ENCODE assay signal across 8 cellular contexts in the genomic region with DNA sequence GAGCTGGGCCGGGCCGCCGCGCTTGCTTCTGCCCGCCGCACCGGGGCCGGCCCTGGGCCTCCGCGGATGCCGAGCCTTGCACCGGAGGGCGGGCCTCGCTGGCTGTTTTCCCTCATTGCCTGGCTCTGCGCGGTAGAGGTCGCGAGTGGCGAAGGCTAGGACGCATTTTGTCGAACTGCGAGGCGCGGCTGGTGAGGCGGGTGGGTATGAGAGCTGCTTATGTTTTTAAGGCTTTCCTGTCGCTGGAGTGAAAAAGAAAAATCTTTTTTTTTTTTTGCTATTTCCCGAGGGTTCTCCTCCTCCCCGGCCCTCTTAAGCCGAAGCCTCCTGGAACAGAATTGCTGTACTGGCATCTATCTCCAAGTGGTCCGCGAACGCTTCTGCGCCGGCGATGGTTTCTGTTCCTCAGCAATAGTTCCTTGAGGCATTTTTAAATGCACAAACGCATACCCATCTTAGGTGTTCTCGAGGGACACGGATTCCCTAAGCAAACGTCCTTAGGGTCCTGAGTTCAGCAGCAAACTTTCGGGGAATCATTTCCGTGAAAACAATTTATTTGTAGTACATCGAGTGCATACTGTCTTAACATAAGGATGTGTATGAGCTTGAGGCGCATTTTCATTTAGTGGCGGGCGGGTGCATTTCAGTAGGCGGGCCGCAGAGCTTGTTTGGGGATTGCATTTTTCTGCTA.
DNase-seq lines count a peak whose midpoint lies in the region; ATAC-seq lines count a peak whose summit lies in the region.

No MANE protein-coding gene starts in this region.

- ATAC-seq in GM18870 (IDR thresholded peaks at IDR 0.05; ENCODE audit: unreplicated experiment) (peak; percentile 35), HG03108 (IDR thresholded peaks at IDR 0.05; ENCODE audit: unreplicated experiment) (peak; percentile 35), memory B cell (ENCODE audit: low read depth) (peak; percentile 59)

- no peaks in the 10 kb centered on the region for H3K27me3 Mint-ChIP-seq in memory B cell

- peak; percentile 20 to 47 for DNase-seq in AML-193 (lab: John Stamatoyannopoulos, UW)
- DNase-seq in NCI-H345 (lab: John Stamatoyannopoulos, UW), result peak; percentile 74
- DNase-seq in activated CD4-positive, alpha-beta T cell treated with anti-CD3 and anti-CD28 coated beads, Interleukin-2, amount 50 U/mL, for 4 hours, result peak; percentile 64 to 67
- DNase-seq in effector CD4-positive, alpha-beta T cell, result peak; percentile 59
- DNase-seq in memory B cell (ENCODE audit: low spot score in 2 of 2), result peak; percentile 64 to 72
- peak; percentile 47 to 51 (median 50) for DNase-seq in stimulated activated CD4-positive, alpha-beta T cell treated with anti-CD3 and anti-CD28 coated beads, TNF-alpha, amount 100 ng/mL, for 48 hours (ENCODE audit: low read depth in 3 of 3)

- H3K9me3 Mint-ChIP-seq in memory B cell, result peaks cover 7% of the 10 kb centered on the region

- H3K36me3 Mint-ChIP-seq in memory B cell, result peaks cover 32% of the 10 kb centered on the region

- peak overlapping the region; percentile 93 for H3K4me3 Mint-ChIP-seq in memory B cell

- peaks cover 49% of the 10 kb centered on the region for H3K4me1 Mint-ChIP-seq in memory B cell

- H3K27ac Mint-ChIP-seq in memory B cell, result peak overlapping the region; percentile 90

Comparison
In these comparisons a context has a peak if more than half of its experiments do, and no peak if none do; other contexts are left out.
1. Peak in every context shown above with its lines: DNase-seq and ATAC-seq.